Comparison of ENCODE assay signal across 1 cellular context in genomic region chr17:39737761-39738567, GRCh38.
TF ChIP-seq lines count a peak whose summit lies in the region.

GRB7 (plus strand) TSS chr17:39737938; CDS start chr17:39742302, 4,364 bp downstream.

TF ChIP-seq in HepG2, 621 proteins besides CTCF, POLR2A, EP300 and RAD21 (continued from another document and continues in another):
- TF ChIP-seq SNAPC4 (CRISPR knock-in tag; IDR thresholded peaks at IDR 0.05) (peak; percentile 83; the same call in 1 of the 2 replicates), SRSF1 (optimal IDR thresholded peaks at IDR 0.05; ENCODE audit: low read depth, low read length) (peak; percentile 89), HIVEP1 (CRISPR knock-in tag; IDR thresholded peaks at IDR 0.05) (no peak; the same call in none of the 2 replicates), TMF1 (CRISPR knock-in tag; IDR thresholded peaks at IDR 0.05; ENCODE audit: low read depth) (no peak; the same call in 1 of the 2 replicates), ZMYM3 (CRISPR knock-in tag; IDR thresholded peaks at IDR 0.05) (no peak), NFKB2 (CRISPR knock-in tag; IDR thresholded peaks at IDR 0.05; ENCODE audit: borderline replicate concordance) (peak; percentile 53; the same call in 1 of the 2 replicates), ZBTB46 (CRISPR knock-in tag; IDR thresholded peaks at IDR 0.05; ENCODE audit: borderline replicate concordance) (no peak; the same call in 1 of the 2 replicates), ZNF337 (CRISPR knock-in tag; IDR thresholded peaks at IDR 0.05; ENCODE audit: borderline replicate concordance, low read depth) (no peak), POLR2AphosphoS5 (IDR thresholded peaks at IDR 0.05; ENCODE audit: low read depth, low read length) (peak; percentile 59), ZNF850 (CRISPR knock-in tag; conservative IDR thresholded peaks at IDR 0.05) (peak; percentile 89; the same call in 1 of the 2 replicates), JUN (CRISPR knock-in tag; IDR thresholded peaks at IDR 0.05) (no peak), KDM2A (CRISPR knock-in tag; IDR thresholded peaks at IDR 0.05; ENCODE audit: borderline replicate concordance, low read depth) (0 out of 2 replicates have a peak, but pooled peaks have one; percentile 29), ZSCAN12 (CRISPR knock-in tag; IDR thresholded peaks at IDR 0.05) (peak; percentile 83; the same call in 1 of the 2 replicates), USF2 (IDR thresholded peaks at IDR 0.05; ENCODE audit: low read depth, low read length) (no peak), USF2 (CRISPR knock-in tag; IDR thresholded peaks at IDR 0.05; ENCODE audit: borderline replicate concordance) (0 out of 2 replicates have a peak, but pooled peaks have one; percentile 7), PHF5A (CRISPR knock-in tag; IDR thresholded peaks at IDR 0.05; ENCODE audit: low read depth, unreplicated experiment) (no peak), ZNF530 (CRISPR knock-in tag; IDR thresholded peaks at IDR 0.05; ENCODE audit: low read depth) (no peak), RAD51 (IDR thresholded peaks at IDR 0.05; ENCODE audit: borderline replicate concordance) (no peak), SP4 (CRISPR knock-in tag; IDR thresholded peaks at IDR 0.05) (peak; percentile 89), MED13 (CRISPR knock-in tag; IDR thresholded peaks at IDR 0.05) (peak; percentile 85; the same call in 1 of the 2 replicates), FOXM1 (CRISPR knock-in tag; IDR thresholded peaks at IDR 0.05) (no peak), ZNF232 (CRISPR knock-in tag; IDR thresholded peaks at IDR 0.05; ENCODE audit: borderline replicate concordance) (peak; percentile 44; the same call in 1 of the 2 replicates), RFXAP (CRISPR knock-in tag; IDR thresholded peaks at IDR 0.05; ENCODE audit: borderline replicate concordance) (no peak; the same call in 1 of the 2 replicates), KLF15 (CRISPR knock-in tag; IDR thresholded peaks at IDR 0.05; ENCODE audit: borderline replicate concordance) (no peak), ZNF431 (CRISPR knock-in tag; IDR thresholded peaks at IDR 0.05; ENCODE audit: borderline replicate concordance, low read depth) (0 out of 2 replicates have a peak, but pooled peaks have one; percentile 57), ZNF230 (CRISPR knock-in tag; IDR thresholded peaks at IDR 0.05) (0 out of 2 replicates have a peak, but pooled peaks have one; percentile 63), PAX8 (CRISPR knock-in tag; IDR thresholded peaks at IDR 0.05; ENCODE audit: borderline replicate concordance) (no peak; the same call in 1 of the 2 replicates), SRSF4 (IDR thresholded peaks at IDR 0.05; ENCODE audit: low read depth, low read length, poor library complexity, severe bottlenecking) (no peak), HBP1 (CRISPR knock-in tag; IDR thresholded peaks at IDR 0.05; ENCODE audit: low read depth) (0 out of 2 replicates have a peak, but pooled peaks have one; percentile 23), ZNF543 (CRISPR knock-in tag; IDR thresholded peaks at IDR 0.05) (peak; percentile 62; the same call in 1 of the 2 replicates), BCL6 (CRISPR knock-in tag; IDR thresholded peaks at IDR 0.05) (no peak), ZNF839 (CRISPR knock-in tag; IDR thresholded peaks at IDR 0.05; ENCODE audit: borderline replicate concordance) (no peak), ONECUT2 (CRISPR knock-in tag; IDR thresholded peaks at IDR 0.05) (no peak), ZNF326 (CRISPR knock-in tag; IDR thresholded peaks at IDR 0.05; ENCODE audit: borderline replicate concordance) (no peak), SNAPC2 (CRISPR knock-in tag; IDR thresholded peaks at IDR 0.05) (no peak), GATA4 (IDR thresholded peaks at IDR 0.05; ENCODE audit: borderline replicate concordance, low read depth) (no peak; the same call in 1 of the 2 replicates), WIZ (CRISPR knock-in tag; IDR thresholded peaks at IDR 0.05) (no peak), ZNF296 (CRISPR knock-in tag; conservative IDR thresholded peaks at IDR 0.05) (no peak), SMARCE1 (IDR thresholded peaks at IDR 0.05; ENCODE audit: borderline replicate concordance) (no peak), GRHL1 (CRISPR knock-in tag; conservative IDR thresholded peaks at IDR 0.05) (no peak), ZNF205 (CRISPR knock-in tag; IDR thresholded peaks at IDR 0.05) (no peak; the same call in 1 of the 2 replicates), ZNF512B (CRISPR knock-in tag; IDR thresholded peaks at IDR 0.05; ENCODE audit: borderline replicate concordance) (no peak), YEATS4 (CRISPR knock-in tag; IDR thresholded peaks at IDR 0.05; ENCODE audit: borderline replicate concordance) (0 out of 2 replicates have a peak, but pooled peaks have one; percentile 28), ZNF841 (CRISPR knock-in tag; IDR thresholded peaks at IDR 0.05; ENCODE audit: borderline replicate concordance) (no peak), IRF1 (CRISPR knock-in tag; IDR thresholded peaks at IDR 0.05; ENCODE audit: low read depth) (no peak), HOXD1 (CRISPR knock-in tag; IDR thresholded peaks at IDR 0.05) (peak; percentile 93), SKI (IDR thresholded peaks at IDR 0.05; ENCODE audit: partially characterized antibody) (peak; percentile 35), ATF6 (CRISPR knock-in tag; conservative IDR thresholded peaks at IDR 0.05) (no peak), ZNF44 (CRISPR knock-in tag; IDR thresholded peaks at IDR 0.05) (peak; percentile 82; the same call in 1 of the 2 replicates)
